In genomic region chr7:101933685-101934084, GRCh38 we compare ENCODE assay signal across 15 cellular contexts.
DNase-seq lines count a peak whose midpoint lies in the region; ATAC-seq and TF ChIP-seq lines count a peak whose summit lies in the region.
"Had no signal": no experiment of that assay in that cellular context is flagged by ENCODE, and none has a peak within 500 bp of the region (broad histone marks: within the 10 kb centered on the region; RNA-seq: fewer than 3 reads in every experiment).

No MANE protein-coding gene starts in this region.

- peaks cover 11% of the 10 kb centered on the region for H3K23me2 ChIP-seq in H9 (ENCODE audit: insufficient read length, low read depth, low read length, poor library complexity, severe bottlenecking)

- no peak overlapping the region for H4K91ac ChIP-seq in H9 (ENCODE audit: insufficient read length, low read depth, low read length)

- TF ChIP-seq POLR2A in vagina (IDR thresholded peaks at IDR 0.05) = no peak

- H3K23ac ChIP-seq in H9 (ENCODE audit: insufficient read length, low read depth, low read length) = no peak overlapping the region

- ATAC-seq in GM18498 (IDR thresholded peaks at IDR 0.05; ENCODE audit: unreplicated experiment) = peak; percentile 56
- ATAC-seq in HG02938 (IDR thresholded peaks at IDR 0.05; ENCODE audit: unreplicated experiment) = no peak

- H3K4me1 ChIP-seq in H9 (ENCODE audit: insufficient read depth, low read length) (peaks cover 9% of the 10 kb centered on the region; the same call in 1 of the 2 replicates), SJSA1 (replicated peaks) (peaks cover 58% of the 10 kb centered on the region), rectal smooth muscle tissue (ENCODE audit: control insufficient read depth, insufficient read depth, low read length) (peaks cover 31% of the 10 kb centered on the region), vagina (peaks cover 43% of the 10 kb centered on the region)

- H2AFZ ChIP-seq in H9 (ENCODE audit: low read length) = no peak overlapping the region

- H3K27ac ChIP-seq in H9 (ENCODE audit: insufficient read length, low read depth, low read length) (peak overlapping the region; percentile 54), SJSA1 (peak overlapping the region; percentile 4), rectal smooth muscle tissue (ENCODE audit: low read depth, low read length) (peak overlapping the region; percentile 90), vagina (no peak overlapping the region)

- no peak overlapping the region for H2BK5ac ChIP-seq in H9 (ENCODE audit: insufficient read length, low read length)

- H4K5ac ChIP-seq in H9 (ENCODE audit: insufficient read length, low read depth, low read length) = no peak overlapping the region

- H3K27me3 ChIP-seq in H9 (ENCODE audit: insufficient read depth, low read length) (no peaks in the 10 kb centered on the region), SJSA1 (replicated peaks) (no peaks in the 10 kb centered on the region), rectal smooth muscle tissue (ENCODE audit: control insufficient read depth, insufficient read depth, low read length) (no peaks in the 10 kb centered on the region), vagina (no peaks in the 10 kb centered on the region)

- no peak overlapping the region for H3K4me3 Mint-ChIP-seq in H9
- H3K4me3 Mint-ChIP-seq: activated naive CD8-positive, alpha-beta T cell treated with anti-CD3 and anti-CD28 coated beads, Interleukin-2, amount 10 ng/mL, durations not matched to agents 7 days and 5 days; neural crest cell had no signal

- no peak overlapping the region for H2BK15ac ChIP-seq in H9 (ENCODE audit: low read depth, low read length)

- no peak overlapping the region for H4K8ac ChIP-seq in H9 (replicated peaks; ENCODE audit: insufficient read length, low read depth, low read length)

- H3K79me2 ChIP-seq in H9 (ENCODE audit: insufficient read depth, low read length) = peaks cover 15% of the 10 kb centered on the region

- no CpG with 5 or more reads among the region's 5 CpGs for WGBS in H9 (ENCODE audit: extremely low coverage, insufficient read length, low lambda C conversion rate)

- no peak overlapping the region for H3K4me3 ChIP-seq in SJSA1
- H3K4me3 ChIP-seq in rectal smooth muscle tissue (ENCODE audit: low read length) = no peak overlapping the region
- no peak overlapping the region for H3K4me3 ChIP-seq in vagina

- intact Hi-C loops in vagina (cut with DNase I) = loop anchor here (10.0 kb wide), 1 partner anchor 119 kb away; the partner anchor contains the start of gene CUX1

- peaks cover 17 to 24% (median 19%) of the 10 kb centered on the region in 3 experiments for H3K36me3 Mint-ChIP-seq in H9 (ENCODE audit: insufficient read depth in 1 of 3, low read depth in 3 of 3)

- no peak overlapping the region for H2BK12ac ChIP-seq in H9 (ENCODE audit: insufficient read length, low read depth, low read length)

- H2AK5ac ChIP-seq in H9 (ENCODE audit: insufficient read length, low read length) = no peak overlapping the region

- H3K56ac ChIP-seq in H9 (ENCODE audit: insufficient read length, low read depth, low read length) = no peak overlapping the region

- peaks cover 14% of the 10 kb centered on the region; the same call in 1 of the 2 replicates for H3K36me3 ChIP-seq in SJSA1
- no peaks in the 10 kb centered on the region for H3K36me3 ChIP-seq in rectal smooth muscle tissue (ENCODE audit: control insufficient read depth, insufficient read depth, low read length)
- H3K36me3 ChIP-seq in vagina = no peaks in the 10 kb centered on the region

- TF ChIP-seq CTCF in H9 (conservative IDR thresholded peaks at IDR 0.05) (no peak), vagina (IDR thresholded peaks at IDR 0.05) (no peak)

- H2BK20ac ChIP-seq in H9 (ENCODE audit: low read depth, low read length, poor library complexity, severe bottlenecking) = no peak overlapping the region

- H4K20me1 ChIP-seq in H9 (ENCODE audit: control insufficient read depth, insufficient read depth, insufficient read length) = no peaks in the 10 kb centered on the region

- DNase-seq in H9 (no peak), SJSA1 (ENCODE audit: low read depth in 1 of 2, low spot score in 2 of 2) (peak in 1 of 2 experiments; percentile 43), vagina (ENCODE audit: extremely low spot score in 2 of 2) (no peak), GM19238 (ENCODE audit: insufficient read length, low spot score) (no peak), NCI-H1694 treated with DMSO at 0.1 percent for 48 hours (lab: John Stamatoyannopoulos, UW) (no peak)
- DNase-seq: activated CD4-positive, alpha-beta T cell treated with anti-CD3 and anti-CD28 coated beads, Interleukin-2, amount 50 U/mL, for 4 hours; activated naive CD8-positive, alpha-beta T cell treated with anti-CD3 and anti-CD28 coated beads, Interleukin-2, amount 10 ng/mL, durations not matched to agents 7 days and 5 days; effector CD8-positive, alpha-beta T cell; KBM-7; NCI-H345; stimulated activated CD4-positive, alpha-beta T cell treated with anti-CD3 and anti-CD28 coated beads, Interleukin-2, amount 100 ng/mL, for 24 hours had no signal

- no peak overlapping the region for H3K18ac ChIP-seq in H9 (ENCODE audit: insufficient read length, low read depth, low read length)

- no peak overlapping the region for H3T11ph ChIP-seq in H9 (ENCODE audit: low read length)

- H3K79me1 ChIP-seq in H9 (ENCODE audit: insufficient read depth, low read depth, low read length, poor library complexity, severe bottlenecking) = no peaks in the 10 kb centered on the region

- H3K9me3 ChIP-seq in H9 (ENCODE audit: control insufficient read depth, low read depth, low read length) = no peaks in the 10 kb centered on the region
- H3K9me3 ChIP-seq in SJSA1 (replicated peaks) = peaks cover 8% of the 10 kb centered on the region; the same call in 1 of the 2 replicates
- no peaks in the 10 kb centered on the region for H3K9me3 ChIP-seq in vagina

- H3K4me2 ChIP-seq in H9 (ENCODE audit: insufficient read depth, insufficient read length, low read length) = no peak overlapping the region

- no peak overlapping the region for H3K4ac ChIP-seq in H9 (ENCODE audit: low read depth, low read length)

- peak overlapping the region in 2 of 3 experiments; percentile 86 to 92; a peak in 3 of 7 replicates for H3K27ac Mint-ChIP-seq in H9
- H3K27ac Mint-ChIP-seq: activated naive CD8-positive, alpha-beta T cell treated with anti-CD3 and anti-CD28 coated beads, Interleukin-2, amount 10 ng/mL, durations not matched to agents 7 days and 5 days had no signal

- H2BK120ac ChIP-seq in H9 (ENCODE audit: low read depth, low read length, poor library complexity, severe bottlenecking) = no peak overlapping the region

- H3K4me1 Mint-ChIP-seq in H9 = peaks cover 57 to 73% of the 10 kb centered on the region in 2 experiments
- H3K4me1 Mint-ChIP-seq: activated naive CD8-positive, alpha-beta T cell treated with anti-CD3 and anti-CD28 coated beads, Interleukin-2, amount 10 ng/mL, durations not matched to agents 7 days and 5 days had no signal

- peaks cover 0 to 8% of the 10 kb centered on the region in 2 experiments; a peak in 4 of 5 replicates for H3K9me3 Mint-ChIP-seq in H9
- H3K9me3 Mint-ChIP-seq: neural crest cell had no signal

- H3K9ac ChIP-seq in H9 (ENCODE audit: extremely low read depth, insufficient read length, low read length) (peak overlapping the region; percentile 15), rectal smooth muscle tissue (ENCODE audit: low read length) (no peak overlapping the region)

- H3K27me3 Mint-ChIP-seq in H9 (ENCODE audit: low read depth) = no peaks in the 10 kb centered on the region
- H3K27me3 Mint-ChIP-seq: activated naive CD8-positive, alpha-beta T cell treated with anti-CD3 and anti-CD28 coated beads, Interleukin-2, amount 10 ng/mL, durations not matched to agents 7 days and 5 days had no signal

- no peak overlapping the region for H3K14ac ChIP-seq in H9 (ENCODE audit: insufficient read depth, low read length)
